In the genomic region with DNA sequence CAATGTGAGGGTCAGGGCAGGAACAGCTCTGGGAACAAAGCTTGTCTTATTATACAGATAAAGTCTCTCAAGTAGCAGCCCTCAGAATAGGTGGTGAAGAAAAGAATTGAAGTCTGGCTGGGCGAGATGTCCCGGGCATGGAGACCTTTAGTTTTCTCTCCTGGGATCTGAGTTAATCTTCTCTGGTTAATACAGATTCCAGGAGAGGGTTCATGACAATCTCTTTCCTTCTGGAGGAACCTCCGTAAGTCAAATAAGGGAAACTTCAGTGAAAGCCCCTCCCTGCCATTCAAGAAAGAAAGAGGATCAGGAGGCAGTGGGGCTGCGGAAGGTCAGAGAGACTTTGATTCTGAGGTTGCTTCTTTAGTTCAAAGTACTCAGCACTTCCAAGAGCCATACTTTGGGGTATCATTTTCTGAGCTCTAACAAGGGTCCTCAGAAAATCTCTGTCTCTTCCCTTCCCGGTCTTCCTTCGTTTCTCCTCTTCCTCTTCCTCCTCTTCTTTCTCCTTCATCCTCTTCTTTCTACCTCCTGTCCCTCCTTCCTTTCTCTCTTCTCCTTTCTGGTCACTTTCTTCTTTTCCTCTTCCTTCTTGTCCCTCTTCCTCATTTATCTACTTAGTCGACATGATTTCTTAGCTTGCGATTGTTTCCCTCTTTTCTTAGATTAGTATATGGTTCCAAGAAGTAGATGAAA, we compare ENCODE assay signal across 10 cellular contexts. TPM values are rescaled to one million over a fixed set of nuclear protein-coding genes. Genes with fewer than 3 reads are reported as not detected.
DNase-seq lines count a peak whose midpoint lies in the region; ATAC-seq, FAIRE-seq and TF ChIP-seq lines count a peak whose summit lies in the region.
"Had no signal": no experiment of that assay in that cellular context is flagged by ENCODE, and none has a peak within 500 bp of the region (broad histone marks: within the 10 kb centered on the region; RNA-seq: fewer than 3 reads in every experiment).

No MANE protein-coding gene starts in this region.

- TF ChIP-seq RAD21 in GM12878 (IDR thresholded peaks at IDR 0.05; ENCODE audit: insufficient read depth, low read depth, low read length) = no peak

- peak overlapping the region; percentile 98; the same call in 1 of the 2 replicates for H2AFZ ChIP-seq in GM12878 (ENCODE audit: control insufficient read depth, low read depth, low read length)

- FAIRE-seq in GM12878 (lab: Jason Lieb, UNC) = no peak

- 38% methylated on average over 8 of the region's 8 CpGs for WGBS in GM12878 (ENCODE audit: insufficient coverage, insufficient replicate concordance, low lambda C conversion rate, missing lambda C conversion rate)

- H3K9me3 Mint-ChIP-seq in osteocyte (ENCODE audit: unreplicated experiment) = no peaks in the 10 kb centered on the region
- H3K9me3 Mint-ChIP-seq: stimulated activated memory B cell treated with anti-CD40 and anti-IgM and Interleukin-4, amounts not matched to agents 10 μg/mL and 1 μg/mL and 100 μg/mL, for 72 hours had no signal

- peaks cover 3% of the 10 kb centered on the region for H3K79me2 ChIP-seq in GM12878 (ENCODE audit: control insufficient read depth, insufficient read depth, low read length)

- BruUV-seq in GM12878 (replicated peaks; lab: Mats Ljungman, UMichigan) = no TSS peak

- no peaks in the 10 kb centered on the region for H3K27me3 ChIP-seq in GM12878 (replicated peaks in 1 of 2; ENCODE audit: control insufficient read depth in 2 of 2, insufficient read depth in 2 of 2, low read length in 1 of 2)
- no peaks in the 10 kb centered on the region for H3K27me3 ChIP-seq in mucosa of rectum (ENCODE audit: control insufficient read depth in 2 of 2, insufficient read depth in 2 of 2, low read length in 2 of 2)

- no peaks in the 10 kb centered on the region for H3K36me3 ChIP-seq in HEK293 (ENCODE audit: control insufficient read depth in 2 of 2, insufficient read depth in 1 of 2, low read length in 2 of 2)
- H3K36me3 ChIP-seq in GM12878 (ENCODE audit: control insufficient read depth in 2 of 2, insufficient read depth in 2 of 2, low read length in 1 of 2) = no peaks in the 10 kb centered on the region
- no peaks in the 10 kb centered on the region for H3K36me3 ChIP-seq in mucosa of rectum (ENCODE audit: control insufficient read depth in 2 of 2, insufficient read depth in 2 of 2, low read length in 2 of 2)

- TF ChIP-seq EP300 in GM12878 (IDR thresholded peaks at IDR 0.05; ENCODE audit: borderline replicate concordance in 1 of 2, control insufficient read depth in 1 of 2, low read depth in 2 of 2, low read length in 2 of 2) = no peak

- in situ Hi-C loops in GM12878 (cut with MboI) = loop anchor here (10.0 kb wide), 2 partner anchors 417 to 1153 kb away; a partner anchor contains a TSS

- POLR2A ChIA-PET in HEK293 (lab: Yijun Ruan, JAX) (no interaction called here), GM12878 (lab: Charles Lee) (interaction anchor here (0.9 kb wide), 1 partner anchor 276 kb away, joined by 3 read pairs; no protein-coding TSS in a partner anchor)

- peaks cover 8% of the 10 kb centered on the region for H3K4me1 Mint-ChIP-seq in osteocyte (ENCODE audit: unreplicated experiment)

- no peak overlapping the region for H3K4me3 Mint-ChIP-seq in osteocyte (ENCODE audit: unreplicated experiment)
- H3K4me3 Mint-ChIP-seq: stimulated activated memory B cell treated with anti-CD40 and anti-IgM and Interleukin-4, amounts not matched to agents 10 μg/mL and 1 μg/mL and 100 μg/mL, for 72 hours had no signal

- no peak for TF ChIP-seq POLR2A in GM12878 (IDR thresholded peaks at IDR 0.05; ENCODE audit: low read depth, low read length)

- H3K4me1 ChIP-seq in HEK293 (ENCODE audit: control insufficient read depth, insufficient read depth, low read length) = no peaks in the 10 kb centered on the region
- H3K4me1 ChIP-seq in GM12878 (ENCODE audit: control insufficient read depth, insufficient read depth, low read length) = no peaks in the 10 kb centered on the region
- H3K4me1 ChIP-seq in mucosa of rectum (ENCODE audit: control insufficient read depth in 2 of 2, insufficient read depth in 2 of 2, low read length in 2 of 2) = peaks cover 7 to 13% of the 10 kb centered on the region in 2 donors

- H3K27ac ChIP-seq in HEK293 (ENCODE audit: extremely low read depth, low read depth, low read length) (no peak overlapping the region), GM12878 (ENCODE audit: control insufficient read depth, insufficient read depth) (no peak overlapping the region), mucosa of rectum (ENCODE audit: low read depth in 2 of 2, low read length in 2 of 2) (no peak overlapping the region)

- H3K4me3 ChIP-seq in AG10803 (ENCODE audit: low read length) = peak overlapping the region; percentile 81
- H3K4me3 ChIP-seq in HEK293 (ENCODE audit: low read depth, low read length) = peak overlapping the region; percentile 1; the same call in 1 of the 2 replicates
- peak overlapping the region; percentile 78 for H3K4me3 ChIP-seq in GM12878
- H3K4me3 ChIP-seq in mucosa of rectum (ENCODE audit: low read length in 2 of 2) = peak overlapping the region; percentile 77 to 99

- RAD21 ChIA-PET in GM12878 (lab: Charles Lee; ENCODE audit: unreplicated experiment) = interaction anchor here (0.6 kb wide), 2 partner anchors 11 to 319 kb away, joined by 3 read pairs; no protein-coding TSS in a partner anchor

- intact Hi-C loops in GM12878 (cut with micrococcal nuclease; ENCODE audit: unreplicated experiment) = loop anchor here (1.0 to 10.0 kb wide), 6 partner anchors 25 to 1153 kb away; partner anchors contain the start of gene POM121L2

- H3K4me2 ChIP-seq in GM12878 (ENCODE audit: control insufficient read depth, insufficient read depth) = peak overlapping the region; percentile 55

- H3K27me3 Mint-ChIP-seq in osteocyte (ENCODE audit: unreplicated experiment) = no peaks in the 10 kb centered on the region
- H3K27me3 Mint-ChIP-seq: stimulated activated memory B cell treated with anti-CD40 and anti-IgM and Interleukin-4, amounts not matched to agents 10 μg/mL and 1 μg/mL and 100 μg/mL, for 72 hours had no signal

- H3K9me3 ChIP-seq in HEK293 (ENCODE audit: control insufficient read depth, insufficient read depth, low read depth, low read length) = no peaks in the 10 kb centered on the region
- no peaks in the 10 kb centered on the region for H3K9me3 ChIP-seq in GM12878 (replicated peaks; ENCODE audit: control insufficient read depth, insufficient read depth, low read length)
- no peaks in the 10 kb centered on the region for H3K9me3 ChIP-seq in mucosa of rectum (ENCODE audit: control insufficient read depth in 2 of 2, low read length in 2 of 2)

- CTCF ChIA-PET in HEK293 (lab: Yijun Ruan, JAX) = interaction anchor here (0.6 kb wide), 1 partner anchor 906 kb away, joined by 3 read pairs; no protein-coding TSS in a partner anchor
- CTCF ChIA-PET in GM12878 (lab: Yijun Ruan, JAX) = interaction anchor here (0.7 to 1.4 kb wide), 5 partner anchors 24 to 882 kb away, joined by 3 to 4 read pairs (median 3); no protein-coding TSS in a partner anchor

- DNase-seq in AG10803 (ENCODE audit: low read depth) = no peak
- DNase-seq in GM12878 (ENCODE audit: low read depth, low spot score) = no peak
- no peak for DNase-seq in NCI-H69 (lab: John Stamatoyannopoulos, UW)
- no peak for DNase-seq in OCI-M2 (lab: John Stamatoyannopoulos, UW; ENCODE audit: unreplicated experiment)
- DNase-seq in osteocyte (ENCODE audit: extremely low spot score, unreplicated experiment) = no peak
- DNase-seq: activated naive CD4-positive, alpha-beta T cell treated with anti-CD3 and anti-CD28 coated beads, Interleukin-2, amount 50 U/mL, for 16 hours had no signal

- no peak for ATAC-seq in GM12878
- ATAC-seq in HG03025 (IDR thresholded peaks at IDR 0.05; ENCODE audit: low FRiP score, unreplicated experiment) = no peak

- TF ChIP-seq CTCF in AG10803 (conservative IDR thresholded peaks at IDR 0.05; ENCODE audit: low read length) (no peak), HEK293 (tag by site-specific recombination; IDR thresholded peaks at IDR 0.05) (no peak), GM12878 (IDR thresholded peaks at IDR 0.05 in 2 of 3, conservative IDR thresholded peaks at IDR 0.05 in 1 of 3; ENCODE audit: control insufficient read depth in 2 of 3, extremely low read depth in 1 of 3, insufficient read depth in 1 of 3, low read depth in 3 of 3, low read length in 3 of 3) (no peak), osteocyte (IDR thresholded peaks at IDR 0.05) (no peak)

- H3K36me3 Mint-ChIP-seq in osteocyte (ENCODE audit: unreplicated experiment) = no peaks in the 10 kb centered on the region
- H3K36me3 Mint-ChIP-seq: stimulated activated memory B cell treated with anti-CD40 and anti-IgM and Interleukin-4, amounts not matched to agents 10 μg/mL and 1 μg/mL and 100 μg/mL, for 72 hours had no signal

- no peak overlapping the region for H3K27ac Mint-ChIP-seq in osteocyte (ENCODE audit: unreplicated experiment)
- H3K27ac Mint-ChIP-seq: stimulated activated memory B cell treated with anti-CD40 and anti-IgM and Interleukin-4, amounts not matched to agents 10 μg/mL and 1 μg/mL and 100 μg/mL, for 72 hours had no signal

- SMC1A ChIA-PET in GM12878 (lab: Charles Lee; ENCODE audit: uncharacterized antibody, unreplicated experiment) = interaction anchor here (0.6 to 1.5 kb wide), 3 partner anchors 41 to 560 kb away, joined by 3 to 5 read pairs (median 3); no protein-coding TSS in a partner anchor

- H3K9ac ChIP-seq in GM12878 (ENCODE audit: control insufficient read depth, insufficient read depth, low read length) = no peak overlapping the region
- H3K9ac ChIP-seq in mucosa of rectum (ENCODE audit: low read depth in 1 of 2, low read length in 2 of 2) = no peak overlapping the region

- H4K20me1 ChIP-seq in GM12878 (ENCODE audit: control insufficient read depth, insufficient read depth) = no peaks in the 10 kb centered on the region

TF ChIP-seq in GM12878, 131 proteins besides CTCF, POLR2A, EP300 and RAD21 (continues in another document):
- TF ChIP-seq IKZF2 (IDR thresholded peaks at IDR 0.05) = 0 out of 4 replicates have a peak, but pooled peaks of 1 of the 2 experiments have one; percentile 13

RNA-seq across cellular contexts. Expression of gene ZNF184, which starts 4.6 kb away (rescaled TPM):
- 25.8 and 27.4 TPM in 2 replicates for total RNA-seq in GM12878 (2013; cell fraction: nucleolus; rRNA removed)
- total RNA-seq in GM12878 (2014; rRNA removed) (7.4 and 10.7 TPM in 2 replicates), GM12878 (2014; rRNA removed; fragmentation: Illumina TruSeq; extraction: Trizol) (14.5 and 15.1 TPM in 2 replicates), GM12878 (2021) (7.6 and 7.7 TPM in 2 replicates), osteocyte (9.5 and 10.7 TPM in 2 replicates)
- polyA plus RNA-seq in GM12878 (2011; ENCODE audit: low read depth) = 3.3 TPM
- polyA plus RNA-seq in GM12878 (2011; rRNA removed) (12.0 and 20.5 TPM in 2 replicates), GM12878 (2014; fragmentation: Illumina TruSeq; extraction: Trizol) (10.3 and 13.0 TPM in 2 replicates), GM12878 (2014; fragmentation: Nextera tagmentation; extraction: Ambion mirVana) (1 to 10 TPM; 4.5 to 5.4 TPM), GM12878 (2014; rRNA removed) (2.8 and 4.1 TPM in 2 replicates), GM12878 (2016; fragmentation: Nextera tagmentation; extraction: Ambion mirVana) (10 to 100 TPM in 1 of 2 experiments, 1 to 10 TPM in 1; 8.9 to 10.6 TPM)
- 4.2 and 4.4 TPM in 2 replicates for polyA plus RNA-seq in GM12878 (2011; cell fraction: cytosol; rRNA removed)
- 7.7 and 8.0 TPM in 2 replicates for polyA plus RNA-seq in GM12878 (2011; cell fraction: nucleus; rRNA removed)
- polyA plus RNA-seq in GM12878 (2012) = 3.7 and 6.5 TPM in 2 replicates
- 10.5 and 12.9 TPM in 2 replicates for polyA minus RNA-seq in GM12878 (2011; rRNA and poly(A)+ RNA removed)
- 4.8 and 6.7 TPM in 2 replicates for polyA minus RNA-seq in GM12878 (2011; cell fraction: cytosol; rRNA and poly(A)+ RNA removed)
- polyA minus RNA-seq in GM12878 (2011; cell fraction: nucleus; rRNA and poly(A)+ RNA removed) = 5.1 and 8.3 TPM in 2 replicates

Comparison
In these comparisons a context has a peak if more than half of its experiments do, and no peak if none do; other contexts are left out.
1. H3K4me3 ChIP-seq: peak in every context shown above with its lines; median percentile 88 in mucosa of rectum; 81 in AG10803; 78 in GM12878; 1 in HEK293.